In the genomic region with DNA sequence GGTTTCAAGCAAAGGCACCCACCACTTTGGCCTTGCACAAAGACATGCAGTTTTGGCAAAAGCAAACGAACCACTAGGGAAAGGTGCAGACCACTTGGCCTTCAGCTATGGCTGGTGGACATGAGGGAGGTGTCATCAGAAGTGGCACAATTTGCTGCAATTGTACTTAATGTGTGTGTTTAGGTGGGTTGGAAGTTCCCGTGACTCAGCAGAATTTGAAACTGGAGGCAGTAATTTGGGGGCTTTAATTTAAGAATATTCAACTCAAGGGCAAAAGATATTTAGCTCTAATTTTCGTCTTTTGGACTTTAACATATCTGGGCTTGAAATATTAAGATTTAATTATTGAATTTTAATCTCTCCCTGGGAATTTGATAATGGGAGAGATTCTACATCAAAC, we compare ENCODE assay signal across 2 cellular contexts.
A peak's percentile ranks its signal among the peaks of the same experiment; 100 is the strongest.
TF ChIP-seq lines count a peak whose summit lies in the region.

No MANE protein-coding gene starts in this region.

TF ChIP-seq in HepG2, 621 proteins besides CTCF, POLR2A, EP300 and RAD21 (continued from another document and continues in another):
- TF ChIP-seq, protein P1, sequence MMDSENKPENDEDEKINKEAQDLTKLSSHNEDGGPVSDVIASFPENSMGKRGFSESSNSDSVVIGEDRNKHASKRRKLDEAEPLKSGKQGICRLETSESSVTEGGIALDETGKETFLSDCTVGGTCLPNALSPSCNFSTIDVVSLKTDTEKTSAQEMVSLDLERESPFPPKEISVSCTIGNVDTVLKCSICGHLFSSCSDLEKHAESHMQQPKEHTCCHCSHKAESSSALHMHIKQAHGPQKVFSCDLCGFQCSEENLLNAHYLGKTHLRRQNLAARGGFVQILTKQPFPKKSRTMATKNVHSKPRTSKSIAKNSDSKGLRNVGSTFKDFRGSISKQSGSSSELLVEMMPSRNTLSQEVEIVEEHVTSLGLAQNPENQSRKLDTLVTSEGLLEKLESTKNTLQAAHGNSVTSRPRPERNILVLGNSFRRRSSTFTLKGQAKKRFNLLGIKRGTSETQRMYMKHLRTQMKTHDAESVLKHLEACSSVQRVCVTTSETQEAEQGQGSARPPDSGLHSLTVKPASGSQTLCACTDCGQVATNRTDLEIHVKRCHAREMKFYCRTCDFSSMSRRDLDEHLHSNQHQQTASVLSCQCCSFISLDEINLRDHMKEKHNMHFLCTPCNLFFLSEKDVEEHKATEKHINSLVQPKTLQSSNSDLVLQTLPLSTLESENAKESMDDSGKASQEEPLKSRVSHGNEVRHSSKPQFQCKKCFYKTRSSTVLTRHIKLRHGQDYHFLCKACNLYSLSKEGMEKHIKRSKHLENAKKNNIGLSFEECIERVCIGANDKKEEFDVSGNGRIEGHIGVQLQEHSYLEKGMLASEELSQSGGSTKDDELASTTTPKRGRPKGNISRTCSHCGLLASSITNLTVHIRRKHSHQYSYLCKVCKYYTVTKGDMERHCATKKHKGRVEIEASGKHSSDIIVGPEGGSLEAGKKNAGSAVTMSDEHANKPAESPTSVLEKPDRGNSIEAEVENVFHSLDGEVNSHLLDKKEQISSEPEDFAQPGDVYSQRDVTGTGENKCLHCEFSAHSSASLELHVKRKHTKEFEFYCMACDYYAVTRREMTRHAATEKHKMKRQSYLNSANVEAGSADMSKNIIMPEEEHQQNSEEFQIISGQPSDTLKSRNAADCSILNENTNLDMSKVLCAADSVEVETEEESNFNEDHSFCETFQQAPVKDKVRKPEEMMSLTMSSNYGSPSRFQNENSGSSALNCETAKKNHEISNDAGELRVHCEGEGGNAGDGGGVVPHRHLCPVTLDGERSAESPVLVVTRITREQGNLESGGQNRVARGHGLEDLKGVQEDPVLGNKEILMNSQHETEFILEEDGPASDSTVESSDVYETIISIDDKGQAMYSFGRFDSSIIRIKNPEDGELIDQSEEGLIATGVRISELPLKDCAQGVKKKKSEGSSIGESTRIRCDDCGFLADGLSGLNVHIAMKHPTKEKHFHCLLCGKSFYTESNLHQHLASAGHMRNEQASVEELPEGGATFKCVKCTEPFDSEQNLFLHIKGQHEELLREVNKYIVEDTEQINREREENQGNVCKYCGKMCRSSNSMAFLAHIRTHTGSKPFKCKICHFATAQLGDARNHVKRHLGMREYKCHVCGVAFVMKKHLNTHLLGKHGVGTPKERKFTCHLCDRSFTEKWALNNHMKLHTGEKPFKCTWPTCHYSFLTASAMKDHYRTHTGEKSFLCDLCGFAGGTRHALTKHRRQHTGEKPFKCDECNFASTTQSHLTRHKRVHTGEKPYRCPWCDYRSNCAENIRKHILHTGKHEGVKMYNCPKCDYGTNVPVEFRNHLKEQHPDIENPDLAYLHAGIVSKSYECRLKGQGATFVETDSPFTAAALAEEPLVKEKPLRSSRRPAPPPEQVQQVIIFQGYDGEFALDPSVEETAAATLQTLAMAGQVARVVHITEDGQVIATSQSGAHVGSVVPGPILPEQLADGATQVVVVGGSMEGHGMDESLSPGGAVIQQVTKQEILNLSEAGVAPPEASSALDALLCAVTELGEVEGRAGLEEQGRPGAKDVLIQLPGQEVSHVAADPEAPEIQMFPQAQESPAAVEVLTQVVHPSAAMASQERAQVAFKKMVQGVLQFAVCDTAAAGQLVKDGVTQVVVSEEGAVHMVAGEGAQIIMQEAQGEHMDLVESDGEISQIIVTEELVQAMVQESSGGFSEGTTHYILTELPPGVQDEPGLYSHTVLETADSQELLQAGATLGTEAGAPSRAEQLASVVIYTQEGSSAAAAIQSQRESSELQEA (CRISPR knock-in tag; IDR thresholded peaks at IDR 0.05; ENCODE audit: not compliant biosample characterization) = no peak
- TF ChIP-seq GATAD2A (CRISPR knock-in tag; IDR thresholded peaks at IDR 0.05) = no peak
- TF ChIP-seq ZNF7 (CRISPR knock-in tag; IDR thresholded peaks at IDR 0.05) = no peak
- TF ChIP-seq, protein P2, sequence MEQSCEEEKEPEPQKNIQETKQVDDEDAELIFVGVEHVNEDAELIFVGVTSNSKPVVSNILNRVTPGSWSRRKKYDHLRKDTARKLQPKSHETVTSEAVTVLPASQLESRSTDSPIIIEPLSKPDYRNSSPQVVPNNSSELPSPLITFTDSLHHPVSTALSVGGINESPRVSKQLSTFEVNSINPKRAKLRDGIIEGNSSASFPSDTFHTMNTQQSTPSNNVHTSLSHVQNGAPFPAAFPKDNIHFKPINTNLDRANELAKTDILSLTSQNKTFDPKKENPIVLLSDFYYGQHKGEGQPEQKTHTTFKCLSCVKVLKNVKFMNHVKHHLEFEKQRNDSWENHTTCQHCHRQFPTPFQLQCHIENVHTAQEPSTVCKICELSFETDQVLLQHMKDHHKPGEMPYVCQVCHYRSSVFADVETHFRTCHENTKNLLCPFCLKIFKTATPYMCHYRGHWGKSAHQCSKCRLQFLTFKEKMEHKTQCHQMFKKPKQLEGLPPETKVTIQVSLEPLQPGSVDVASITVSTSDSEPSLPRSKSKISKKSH (CRISPR knock-in tag; IDR thresholded peaks at IDR 0.05; ENCODE audit: borderline replicate concordance) = no peak
- peak; percentile 37; the same call in 1 of the 2 replicates for TF ChIP-seq MAFF (IDR thresholded peaks at IDR 0.05; ENCODE audit: low read depth, low read length)
- TF ChIP-seq GZF1 (CRISPR knock-in tag; IDR thresholded peaks at IDR 0.05) = no peak
- TF ChIP-seq, protein P3, sequence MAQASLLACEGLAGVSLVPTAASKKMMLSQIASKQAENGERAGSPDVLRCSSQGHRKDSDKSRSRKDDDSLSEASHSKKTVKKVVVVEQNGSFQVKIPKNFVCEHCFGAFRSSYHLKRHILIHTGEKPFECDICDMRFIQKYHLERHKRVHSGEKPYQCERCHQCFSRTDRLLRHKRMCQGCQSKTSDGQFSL (CRISPR knock-in tag; IDR thresholded peaks at IDR 0.05) = no peak
- TF ChIP-seq SALL2 (CRISPR knock-in tag; IDR thresholded peaks at IDR 0.05) = no peak
- no peak for TF ChIP-seq MXI1 (IDR thresholded peaks at IDR 0.05; ENCODE audit: borderline replicate concordance, low read depth, low read length)
- TF ChIP-seq MAFK (conservative IDR thresholded peaks at IDR 0.05 in 1 of 2, IDR thresholded peaks at IDR 0.05 in 1 of 2; ENCODE audit: low read length in 2 of 2) = peak; percentile 65 to 77
- no peak for TF ChIP-seq ZNF788 (CRISPR knock-in tag; IDR thresholded peaks at IDR 0.05; ENCODE audit: borderline replicate concordance)
- no peak for TF ChIP-seq ZBTB1 (CRISPR knock-in tag; IDR thresholded peaks at IDR 0.05; ENCODE audit: borderline replicate concordance)
- no peak for TF ChIP-seq ASH2L (IDR thresholded peaks at IDR 0.05; ENCODE audit: insufficient read length, low read depth, low read length)
- no peak for TF ChIP-seq SIN3A (IDR thresholded peaks at IDR 0.05; ENCODE audit: borderline replicate concordance, low read depth, low read length)
- no peak for TF ChIP-seq HIVEP1 (CRISPR knock-in tag; IDR thresholded peaks at IDR 0.05)
- no peak for TF ChIP-seq CENPX (CRISPR knock-in tag; IDR thresholded peaks at IDR 0.05)

TF ChIP-seq in WTC11, 78 proteins besides CTCF, POLR2A, EP300 and RAD21 (continued from another document and continues in another):
- TF ChIP-seq, protein P4, sequence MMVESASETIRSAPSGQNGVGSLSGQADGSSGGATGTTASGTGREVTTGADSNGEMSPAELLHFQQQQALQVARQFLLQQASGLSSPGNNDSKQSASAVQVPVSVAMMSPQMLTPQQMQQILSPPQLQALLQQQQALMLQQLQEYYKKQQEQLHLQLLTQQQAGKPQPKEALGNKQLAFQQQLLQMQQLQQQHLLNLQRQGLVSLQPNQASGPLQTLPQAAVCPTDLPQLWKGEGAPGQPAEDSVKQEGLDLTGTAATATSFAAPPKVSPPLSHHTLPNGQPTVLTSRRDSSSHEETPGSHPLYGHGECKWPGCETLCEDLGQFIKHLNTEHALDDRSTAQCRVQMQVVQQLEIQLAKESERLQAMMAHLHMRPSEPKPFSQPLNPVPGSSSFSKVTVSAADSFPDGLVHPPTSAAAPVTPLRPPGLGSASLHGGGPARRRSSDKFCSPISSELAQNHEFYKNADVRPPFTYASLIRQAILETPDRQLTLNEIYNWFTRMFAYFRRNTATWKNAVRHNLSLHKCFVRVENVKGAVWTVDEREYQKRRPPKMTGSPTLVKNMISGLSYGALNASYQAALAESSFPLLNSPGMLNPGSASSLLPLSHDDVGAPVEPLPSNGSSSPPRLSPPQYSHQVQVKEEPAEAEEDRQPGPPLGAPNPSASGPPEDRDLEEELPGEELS (CRISPR knock-in tag; IDR thresholded peaks at IDR 0.05) = no peak
- no peak for TF ChIP-seq ZNF263 (CRISPR knock-in tag; IDR thresholded peaks at IDR 0.05; ENCODE audit: low read depth)
- no peak for TF ChIP-seq CREM (CRISPR knock-in tag; IDR thresholded peaks at IDR 0.05)
- no peak for TF ChIP-seq NR1H2 (CRISPR knock-in tag; IDR thresholded peaks at IDR 0.05)
- TF ChIP-seq, protein P5, sequence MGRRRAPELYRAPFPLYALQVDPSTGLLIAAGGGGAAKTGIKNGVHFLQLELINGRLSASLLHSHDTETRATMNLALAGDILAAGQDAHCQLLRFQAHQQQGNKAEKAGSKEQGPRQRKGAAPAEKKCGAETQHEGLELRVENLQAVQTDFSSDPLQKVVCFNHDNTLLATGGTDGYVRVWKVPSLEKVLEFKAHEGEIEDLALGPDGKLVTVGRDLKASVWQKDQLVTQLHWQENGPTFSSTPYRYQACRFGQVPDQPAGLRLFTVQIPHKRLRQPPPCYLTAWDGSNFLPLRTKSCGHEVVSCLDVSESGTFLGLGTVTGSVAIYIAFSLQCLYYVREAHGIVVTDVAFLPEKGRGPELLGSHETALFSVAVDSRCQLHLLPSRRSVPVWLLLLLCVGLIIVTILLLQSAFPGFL (CRISPR knock-in tag; IDR thresholded peaks at IDR 0.05; ENCODE audit: borderline replicate concordance) = no peak
- TF ChIP-seq, protein P6, sequence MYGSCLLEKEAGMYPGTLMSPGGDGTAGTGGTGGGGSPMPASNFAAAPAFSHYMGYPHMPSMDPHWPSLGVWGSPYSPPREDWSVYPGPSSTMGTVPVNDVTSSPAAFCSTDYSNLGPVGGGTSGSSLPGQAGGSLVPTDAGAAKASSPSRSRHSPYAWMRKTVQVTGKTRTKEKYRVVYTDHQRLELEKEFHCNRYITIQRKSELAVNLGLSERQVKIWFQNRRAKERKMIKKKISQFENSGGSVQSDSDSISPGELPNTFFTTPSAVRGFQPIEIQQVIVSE (CRISPR knock-in tag; IDR thresholded peaks at IDR 0.05; ENCODE audit: borderline replicate concordance) = no peak
- no peak for TF ChIP-seq SMAD3 (CRISPR knock-in tag; IDR thresholded peaks at IDR 0.05; ENCODE audit: borderline replicate concordance)
- TF ChIP-seq, protein P7, sequence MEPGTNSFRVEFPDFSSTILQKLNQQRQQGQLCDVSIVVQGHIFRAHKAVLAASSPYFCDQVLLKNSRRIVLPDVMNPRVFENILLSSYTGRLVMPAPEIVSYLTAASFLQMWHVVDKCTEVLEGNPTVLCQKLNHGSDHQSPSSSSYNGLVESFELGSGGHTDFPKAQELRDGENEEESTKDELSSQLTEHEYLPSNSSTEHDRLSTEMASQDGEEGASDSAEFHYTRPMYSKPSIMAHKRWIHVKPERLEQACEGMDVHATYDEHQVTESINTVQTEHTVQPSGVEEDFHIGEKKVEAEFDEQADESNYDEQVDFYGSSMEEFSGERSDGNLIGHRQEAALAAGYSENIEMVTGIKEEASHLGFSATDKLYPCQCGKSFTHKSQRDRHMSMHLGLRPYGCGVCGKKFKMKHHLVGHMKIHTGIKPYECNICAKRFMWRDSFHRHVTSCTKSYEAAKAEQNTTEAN (CRISPR knock-in tag; IDR thresholded peaks at IDR 0.05) = no peak
- no peak for TF ChIP-seq ELF4 (CRISPR knock-in tag; IDR thresholded peaks at IDR 0.05; ENCODE audit: low read depth)
- TF ChIP-seq, protein P8, sequence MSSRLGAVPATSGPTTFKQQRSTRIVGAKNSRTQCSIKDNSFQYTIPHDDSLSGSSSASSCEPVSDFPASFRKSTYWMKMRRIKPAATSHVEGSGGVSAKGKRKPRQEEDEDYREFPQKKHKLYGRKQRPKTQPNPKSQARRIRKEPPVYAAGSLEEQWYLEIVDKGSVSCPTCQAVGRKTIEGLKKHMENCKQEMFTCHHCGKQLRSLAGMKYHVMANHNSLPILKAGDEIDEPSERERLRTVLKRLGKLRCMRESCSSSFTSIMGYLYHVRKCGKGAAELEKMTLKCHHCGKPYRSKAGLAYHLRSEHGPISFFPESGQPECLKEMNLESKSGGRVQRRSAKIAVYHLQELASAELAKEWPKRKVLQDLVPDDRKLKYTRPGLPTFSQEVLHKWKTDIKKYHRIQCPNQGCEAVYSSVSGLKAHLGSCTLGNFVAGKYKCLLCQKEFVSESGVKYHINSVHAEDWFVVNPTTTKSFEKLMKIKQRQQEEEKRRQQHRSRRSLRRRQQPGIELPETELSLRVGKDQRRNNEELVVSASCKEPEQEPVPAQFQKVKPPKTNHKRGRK (CRISPR knock-in tag; IDR thresholded peaks at IDR 0.05; ENCODE audit: borderline replicate concordance) = no peak
- TF ChIP-seq EMX1 (CRISPR knock-in tag; IDR thresholded peaks at IDR 0.05) = no peak
- no peak for TF ChIP-seq CBFB (CRISPR knock-in tag; IDR thresholded peaks at IDR 0.05; ENCODE audit: low read depth)
- TF ChIP-seq NFE2L1 (CRISPR knock-in tag; IDR thresholded peaks at IDR 0.05) = no peak
- TF ChIP-seq, protein P9, sequence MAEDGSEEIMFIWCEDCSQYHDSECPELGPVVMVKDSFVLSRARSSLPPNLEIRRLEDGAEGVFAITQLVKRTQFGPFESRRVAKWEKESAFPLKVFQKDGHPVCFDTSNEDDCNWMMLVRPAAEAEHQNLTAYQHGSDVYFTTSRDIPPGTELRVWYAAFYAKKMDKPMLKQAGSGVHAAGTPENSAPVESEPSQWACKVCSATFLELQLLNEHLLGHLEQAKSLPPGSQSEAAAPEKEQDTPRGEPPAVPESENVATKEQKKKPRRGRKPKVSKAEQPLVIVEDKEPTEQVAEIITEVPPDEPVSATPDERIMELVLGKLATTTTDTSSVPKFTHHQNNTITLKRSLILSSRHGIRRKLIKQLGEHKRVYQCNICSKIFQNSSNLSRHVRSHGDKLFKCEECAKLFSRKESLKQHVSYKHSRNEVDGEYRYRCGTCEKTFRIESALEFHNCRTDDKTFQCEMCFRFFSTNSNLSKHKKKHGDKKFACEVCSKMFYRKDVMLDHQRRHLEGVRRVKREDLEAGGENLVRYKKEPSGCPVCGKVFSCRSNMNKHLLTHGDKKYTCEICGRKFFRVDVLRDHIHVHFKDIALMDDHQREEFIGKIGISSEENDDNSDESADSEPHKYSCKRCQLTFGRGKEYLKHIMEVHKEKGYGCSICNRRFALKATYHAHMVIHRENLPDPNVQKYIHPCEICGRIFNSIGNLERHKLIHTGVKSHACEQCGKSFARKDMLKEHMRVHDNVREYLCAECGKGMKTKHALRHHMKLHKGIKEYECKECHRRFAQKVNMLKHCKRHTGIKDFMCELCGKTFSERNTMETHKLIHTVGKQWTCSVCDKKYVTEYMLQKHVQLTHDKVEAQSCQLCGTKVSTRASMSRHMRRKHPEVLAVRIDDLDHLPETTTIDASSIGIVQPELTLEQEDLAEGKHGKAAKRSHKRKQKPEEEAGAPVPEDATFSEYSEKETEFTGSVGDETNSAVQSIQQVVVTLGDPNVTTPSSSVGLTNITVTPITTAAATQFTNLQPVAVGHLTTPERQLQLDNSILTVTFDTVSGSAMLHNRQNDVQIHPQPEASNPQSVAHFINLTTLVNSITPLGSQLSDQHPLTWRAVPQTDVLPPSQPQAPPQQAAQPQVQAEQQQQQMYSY (CRISPR knock-in tag; IDR thresholded peaks at IDR 0.05) = no peak
